ENCODE assay signal across 15 cellular contexts in the genomic region with DNA sequence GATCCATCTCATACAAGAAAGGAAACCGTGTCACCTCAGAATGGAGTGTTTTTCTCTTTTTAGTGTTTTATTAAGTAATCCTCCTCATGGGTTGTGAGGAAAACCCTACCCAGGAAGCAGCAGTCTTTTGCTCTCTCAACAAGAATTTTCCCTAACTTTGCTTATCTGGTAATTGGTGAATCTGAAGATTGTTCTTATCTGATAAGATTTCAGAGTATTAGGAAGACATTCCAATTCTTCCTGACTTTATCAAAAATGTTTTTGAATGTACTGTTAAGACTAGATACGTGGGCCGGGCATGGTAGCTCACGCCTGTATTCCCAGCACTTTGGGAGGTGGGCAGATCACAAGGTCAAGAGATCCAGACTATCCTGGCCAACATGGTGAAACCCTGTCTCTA.
DNase-seq lines count a peak whose midpoint lies in the region; ATAC-seq lines count a peak whose summit lies in the region.
"Had no signal": no experiment of that assay in that cellular context is flagged by ENCODE, and none has a peak within 500 bp of the region (broad histone marks: within the 10 kb centered on the region; RNA-seq: fewer than 3 reads in every experiment).

No MANE protein-coding gene starts in this region.

- no peaks in the 10 kb centered on the region for H3K27me3 Mint-ChIP-seq in activated naive CD8-positive, alpha-beta T cell
- no peaks in the 10 kb centered on the region for H3K27me3 Mint-ChIP-seq in T-helper 2 cell treated with Interferon-gamma antibody and Interleukin-4, amounts not matched to agents 5 μg/mL and 100 μg/mL, for 36 hours (ENCODE audit: low read depth)

- H3K9me3 Mint-ChIP-seq in activated naive CD8-positive, alpha-beta T cell (ENCODE audit: low read depth), result no peaks in the 10 kb centered on the region
- H3K9me3 Mint-ChIP-seq in T-helper 2 cell treated with Interferon-gamma antibody and Interleukin-4, amounts not matched to agents 5 μg/mL and 100 μg/mL, for 36 hours, result peaks cover 3% of the 10 kb centered on the region

- H3K9me3 ChIP-seq in GM23248 (ENCODE audit: low read depth), result no peaks in the 10 kb centered on the region
- H3K9me3 ChIP-seq in HUES6 (ENCODE audit: control insufficient read depth, insufficient read depth, low read depth, low read length), result peaks cover 1% of the 10 kb centered on the region
- peaks cover 1% of the 10 kb centered on the region; the same call in 1 of the 2 replicates for H3K9me3 ChIP-seq in iPS-20b (ENCODE audit: insufficient read depth, low read depth, low read length)
- H3K9me3 ChIP-seq: thoracic aorta had no signal

- in situ Hi-C loops in GM23248 (cut with MboI), result no loop called here

- no peak overlapping the region for H2AFZ ChIP-seq in GM23248

- H3K4me3 Mint-ChIP-seq in activated naive CD8-positive, alpha-beta T cell, result no peak overlapping the region
- H3K4me3 Mint-ChIP-seq in T-helper 2 cell treated with Interferon-gamma antibody and Interleukin-4, amounts not matched to agents 5 μg/mL and 100 μg/mL, for 36 hours, result no peak overlapping the region

- no peak overlapping the region for H3K9ac ChIP-seq in GM23248
- peak overlapping the region; percentile 89 for H3K9ac ChIP-seq in HUES6 (ENCODE audit: low read length)
- peak overlapping the region; percentile 17; the same call in 1 of the 2 replicates for H3K9ac ChIP-seq in iPS-20b (ENCODE audit: low read depth, low read length)

- H3K9me2 ChIP-seq in GM23248 (ENCODE audit: insufficient read depth), result no peaks in the 10 kb centered on the region

- H3K4me2 ChIP-seq in GM23248 (ENCODE audit: unreplicated experiment), result no peak overlapping the region

- WGBS in GM23248 (ENCODE audit: low coverage in 1 of 2, low lambda C conversion rate in 2 of 2, missing lambda C conversion rate in 2 of 2), 2 experiments, result 97 to 98% methylated on average over 4 of the region's 4 CpGs

- no peaks in the 10 kb centered on the region for H3K79me2 ChIP-seq in GM23248 (ENCODE audit: insufficient read depth)

- no peak for DNase-seq in GM23248
- no peak for DNase-seq in T-helper 2 cell treated with Interferon-gamma antibody and Interleukin-4, amounts not matched to agents 5 μg/mL and 100 μg/mL, for 36 hours (ENCODE audit: low spot score)
- DNase-seq: C1 segment of cervical spinal cord; cerebellar nuclear complex; DMS79 treated with DMSO at 0.1 percent for 48 hours; NCI-H2081; NCI-H524; stimulated activated CD4-positive, alpha-beta T cell treated with anti-CD3 and anti-CD28 coated beads, Interleukin-2, amount 100 ng/mL, for 24 hours had no signal

- no peaks in the 10 kb centered on the region for H3K27me3 ChIP-seq in GM23248 (replicated peaks; ENCODE audit: insufficient read depth)
- H3K27me3 ChIP-seq in HUES6 (ENCODE audit: control insufficient read depth, insufficient read depth, low read length), result no peaks in the 10 kb centered on the region
- no peaks in the 10 kb centered on the region for H3K27me3 ChIP-seq in iPS-20b (ENCODE audit: insufficient read depth, low read length)

- H3K36me3 ChIP-seq in GM23248 (ENCODE audit: low read depth) (no peaks in the 10 kb centered on the region), HUES6 (ENCODE audit: control insufficient read depth, insufficient read depth, low read length) (no peaks in the 10 kb centered on the region), iPS-20b (ENCODE audit: insufficient read depth, low read depth, low read length) (no peaks in the 10 kb centered on the region)
- H3K36me3 ChIP-seq: thoracic aorta had no signal

- H3K4me3 ChIP-seq in GM23248 (no peak overlapping the region), HUES6 (ENCODE audit: low read depth, low read length) (peak overlapping the region; percentile 30; the same call in 1 of the 2 replicates), iPS-20b (ENCODE audit: low read length) (no peak overlapping the region)
- H3K4me3 ChIP-seq: thoracic aorta had no signal

- H3F3A ChIP-seq in GM23248 (ENCODE audit: insufficient read depth), result peaks cover 25% of the 10 kb centered on the region

- peaks cover 28% of the 10 kb centered on the region for H3K4me1 Mint-ChIP-seq in activated naive CD8-positive, alpha-beta T cell (ENCODE audit: low read depth)
- H3K4me1 Mint-ChIP-seq in T-helper 2 cell treated with Interferon-gamma antibody and Interleukin-4, amounts not matched to agents 5 μg/mL and 100 μg/mL, for 36 hours (ENCODE audit: low read depth), result peaks cover 23% of the 10 kb centered on the region

- peak overlapping the region; percentile 99 for H3K27ac Mint-ChIP-seq in activated naive CD8-positive, alpha-beta T cell
- H3K27ac Mint-ChIP-seq in T-helper 2 cell treated with Interferon-gamma antibody and Interleukin-4, amounts not matched to agents 5 μg/mL and 100 μg/mL, for 36 hours, result no peak overlapping the region

- no peaks in the 10 kb centered on the region for H4K20me1 ChIP-seq in GM23248 (ENCODE audit: insufficient read depth)

- peaks cover 26% of the 10 kb centered on the region for H3K4me1 ChIP-seq in GM23248 (ENCODE audit: insufficient read depth)
- peaks cover 23% of the 10 kb centered on the region for H3K4me1 ChIP-seq in HUES6 (ENCODE audit: control insufficient read depth, insufficient read depth, low read length)
- peaks cover 13% of the 10 kb centered on the region; the same call in 1 of the 2 replicates for H3K4me1 ChIP-seq in iPS-20b (ENCODE audit: insufficient read depth, low read length)

- H3K27ac ChIP-seq in GM23248 (peak overlapping the region; percentile 84; the same call in 1 of the 2 replicates), HUES6 (ENCODE audit: low read depth, low read length) (peak overlapping the region; percentile 95), iPS-20b (ENCODE audit: low read length) (peak overlapping the region; percentile 83)

- ATAC-seq in esophagus mucosa (no peak), HG02678 (IDR thresholded peaks at IDR 0.05; ENCODE audit: unreplicated experiment) (no peak)
- ATAC-seq: sciatic nerve had no signal

- no peaks in the 10 kb centered on the region for H3K36me3 Mint-ChIP-seq in activated naive CD8-positive, alpha-beta T cell
- H3K36me3 Mint-ChIP-seq in T-helper 2 cell treated with Interferon-gamma antibody and Interleukin-4, amounts not matched to agents 5 μg/mL and 100 μg/mL, for 36 hours (ENCODE audit: low read depth), result no peaks in the 10 kb centered on the region
